In the genomic region with DNA sequence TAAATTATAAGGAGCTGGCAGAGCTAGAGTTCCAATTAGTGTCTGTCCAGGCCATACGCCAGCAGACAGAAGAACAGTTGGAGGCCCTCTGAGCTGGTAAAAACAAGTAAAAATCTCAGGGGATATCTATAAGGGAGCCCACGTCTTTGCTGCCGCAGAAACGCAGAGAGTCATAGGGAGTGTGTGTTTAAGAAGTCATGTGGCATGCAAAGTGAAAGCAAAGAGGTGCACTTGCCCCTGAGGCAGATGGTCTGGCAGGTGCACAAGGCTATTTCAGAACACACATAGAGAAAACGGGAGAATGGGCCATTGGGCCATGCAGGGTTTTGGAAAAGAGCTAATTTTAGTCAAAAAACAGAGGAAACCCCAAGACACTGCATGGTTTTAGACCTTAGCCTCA, we compare ENCODE assay signal across 21 cellular contexts.
"Had no signal": no experiment of that assay in that cellular context is flagged by ENCODE, and none has a peak within 500 bp of the region (broad histone marks: within the 10 kb centered on the region; RNA-seq: fewer than 3 reads in every experiment).

No MANE protein-coding gene starts in this region.

- H3K4me1 Mint-ChIP-seq: activated naive CD4-positive, alpha-beta T cell treated with anti-CD3 and anti-CD28 coated beads, Interleukin-2, amount 10 ng/mL, durations not matched to agents 7 days and 5 days; activated naive CD8-positive, alpha-beta T cell treated with anti-CD3 and anti-CD28 coated beads for 36 hours had no signal

- DNase-seq: activated CD4-positive, alpha-beta T cell treated with anti-CD3 and anti-CD28 coated beads for 4 hours; activated CD8-positive, alpha-beta memory T cell treated with anti-CD3 and anti-CD28 coated beads, Interleukin-2, amount 50 U/mL, for 4 hours; activated CD8-positive, alpha-beta T cell treated with anti-CD3 and anti-CD28 coated beads for 36 hours; activated gamma-delta T cell treated with Interleukin-2 at 50 U/mL for 16 hours; activated naive CD4-positive, alpha-beta T cell treated with anti-CD3 and anti-CD28 coated beads, Interleukin-2, amount 10 ng/mL, durations not matched to agents 7 days and 5 days; activated naive CD8-positive, alpha-beta T cell treated with anti-CD3 and anti-CD28 coated beads for 36 hours; activated T-cell treated with anti-CD3 and anti-CD28 coated beads, Interleukin-2, amount 50 U/mL, for 72 hours; cortex of kidney; Kasumi-1; KBM-7; NCI-H1048; NCI-H1694; NCI-H2029; NCI-H510A treated with DMSO at 0.1 percent for 48 hours; NCI-H774; NK-92 treated with Interleukin-12 subunit alpha and Interleukin-12 subunit beta, amount 100 ng/mL, for 24 hours; PC-3; SHP77 treated with DMSO at 0.1 percent for 48 hours had no signal

- H3K27me3 Mint-ChIP-seq: activated CD8-positive, alpha-beta T cell treated with anti-CD3 and anti-CD28 coated beads for 36 hours; activated naive CD4-positive, alpha-beta T cell treated with anti-CD3 and anti-CD28 coated beads, Interleukin-2, amount 10 ng/mL, durations not matched to agents 7 days and 5 days; activated naive CD8-positive, alpha-beta T cell treated with anti-CD3 and anti-CD28 coated beads for 36 hours had no signal

- H3K4me3 Mint-ChIP-seq: activated CD8-positive, alpha-beta T cell treated with anti-CD3 and anti-CD28 coated beads for 36 hours; activated naive CD4-positive, alpha-beta T cell treated with anti-CD3 and anti-CD28 coated beads, Interleukin-2, amount 10 ng/mL, durations not matched to agents 7 days and 5 days; activated naive CD8-positive, alpha-beta T cell treated with anti-CD3 and anti-CD28 coated beads for 36 hours; activated T-cell treated with anti-CD3 and anti-CD28 coated beads, Interleukin-2, amount 50 U/mL, for 72 hours; T-helper 1 cell treated with Interleukin-12 subunit alpha and Interleukin-12 subunit beta and Interleukin-4 antibody, amounts not matched to agents 30 μg/mL and 1 μg/mL, for 36 hours had no signal

- ATAC-seq: activated CD4-positive, CD25-positive, alpha-beta regulatory T cell treated with anti-CD3 and anti-CD28 coated beads, Interleukin-2, amount 50 U/mL, for 24 hours; activated CD8-positive, alpha-beta T cell treated with anti-CD3 and anti-CD28 coated beads for 36 hours; activated T-cell treated with anti-CD3 and anti-CD28 coated beads, Interleukin-2, amount 50 U/mL, for 72 hours; PC-3 had no signal

- H3K9me3 Mint-ChIP-seq: activated CD8-positive, alpha-beta T cell treated with anti-CD3 and anti-CD28 coated beads for 36 hours; activated naive CD8-positive, alpha-beta T cell treated with anti-CD3 and anti-CD28 coated beads for 36 hours; activated T-cell treated with anti-CD3 and anti-CD28 coated beads, Interleukin-2, amount 50 U/mL, for 72 hours; activated T-helper 2 cell treated with anti-CD3 and anti-CD28 coated beads, Interferon-gamma antibody, Interleukin-2, Interleukin-4, amounts not matched to agents 10 μg/mL and 5 μg/mL and 100 μg/mL, durations not matched to agents 14 hours and 24 hours and 36 hours; T-helper 1 cell treated with Interleukin-12 subunit alpha and Interleukin-12 subunit beta and Interleukin-4 antibody, amounts not matched to agents 30 μg/mL and 1 μg/mL, for 36 hours had no signal

- H3K27ac Mint-ChIP-seq: activated CD8-positive, alpha-beta T cell treated with anti-CD3 and anti-CD28 coated beads for 36 hours; activated naive CD4-positive, alpha-beta T cell treated with anti-CD3 and anti-CD28 coated beads, Interleukin-2, amount 10 ng/mL, durations not matched to agents 7 days and 5 days; activated naive CD8-positive, alpha-beta T cell treated with anti-CD3 and anti-CD28 coated beads for 36 hours; activated T-cell treated with anti-CD3 and anti-CD28 coated beads, Interleukin-2, amount 50 U/mL, for 72 hours; activated T-helper 2 cell treated with anti-CD3 and anti-CD28 coated beads, Interferon-gamma antibody, Interleukin-2, Interleukin-4, amounts not matched to agents 10 μg/mL and 5 μg/mL and 100 μg/mL, durations not matched to agents 14 hours and 24 hours and 36 hours; T-helper 1 cell treated with Interleukin-12 subunit alpha and Interleukin-12 subunit beta and Interleukin-4 antibody, amounts not matched to agents 30 μg/mL and 1 μg/mL, for 36 hours had no signal

- H3K36me3 Mint-ChIP-seq: activated naive CD4-positive, alpha-beta T cell treated with anti-CD3 and anti-CD28 coated beads, Interleukin-2, amount 10 ng/mL, durations not matched to agents 7 days and 5 days; activated naive CD8-positive, alpha-beta T cell treated with anti-CD3 and anti-CD28 coated beads for 36 hours had no signal
